8 cellular contexts compared by ENCODE assay signal in the genomic region with DNA sequence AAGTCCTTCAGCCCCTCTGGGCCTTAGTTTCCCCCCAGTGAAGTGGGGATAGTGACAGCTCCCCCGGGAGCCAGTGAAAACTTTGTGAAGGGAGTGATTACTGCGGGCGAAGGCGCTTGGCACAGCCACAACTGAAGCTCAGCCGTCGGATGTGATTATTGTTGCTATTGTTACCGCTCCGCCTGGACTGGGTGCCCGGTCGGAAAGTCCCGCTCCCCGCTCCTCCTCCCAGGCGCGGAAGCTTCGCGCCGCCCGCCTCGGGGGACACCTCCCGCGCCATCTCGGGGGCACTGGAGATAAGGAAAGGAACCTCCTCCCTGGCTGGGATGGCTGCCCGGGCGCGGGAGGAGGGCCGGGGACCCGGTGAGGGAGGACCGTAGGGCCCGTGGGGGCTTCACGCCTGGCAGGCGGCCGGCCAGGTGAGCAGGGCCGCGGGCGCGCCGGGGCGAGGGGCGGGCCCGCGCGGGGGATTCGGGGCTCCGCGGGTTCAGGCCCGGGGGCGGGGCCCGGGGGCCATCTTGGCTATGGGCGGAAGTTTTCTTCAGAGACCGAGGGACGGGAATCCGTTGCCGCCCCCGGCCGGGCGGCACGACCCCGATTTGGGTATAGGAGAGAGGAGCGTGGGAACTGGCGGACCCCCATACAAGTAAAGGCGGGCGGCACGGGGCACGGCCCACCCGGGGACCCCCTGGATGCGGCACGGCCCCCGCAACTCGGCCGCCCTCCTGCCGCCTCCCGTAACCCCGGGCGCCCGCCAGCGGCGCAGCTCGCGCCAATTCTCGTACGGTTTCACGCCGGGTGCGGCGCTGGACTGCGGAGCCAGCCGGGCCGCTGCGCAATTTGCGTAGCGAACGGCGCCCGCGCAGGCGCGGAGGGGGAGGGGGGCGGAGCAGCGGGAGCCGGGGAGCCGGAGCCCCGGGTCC. TPM values are rescaled to one million over a fixed set of nuclear protein-coding genes. Genes with fewer than 3 reads are reported as not detected.
DNase-seq lines count a peak whose midpoint lies in the region; ATAC-seq and TF ChIP-seq lines count a peak whose summit lies in the region.

A gene with protein sequence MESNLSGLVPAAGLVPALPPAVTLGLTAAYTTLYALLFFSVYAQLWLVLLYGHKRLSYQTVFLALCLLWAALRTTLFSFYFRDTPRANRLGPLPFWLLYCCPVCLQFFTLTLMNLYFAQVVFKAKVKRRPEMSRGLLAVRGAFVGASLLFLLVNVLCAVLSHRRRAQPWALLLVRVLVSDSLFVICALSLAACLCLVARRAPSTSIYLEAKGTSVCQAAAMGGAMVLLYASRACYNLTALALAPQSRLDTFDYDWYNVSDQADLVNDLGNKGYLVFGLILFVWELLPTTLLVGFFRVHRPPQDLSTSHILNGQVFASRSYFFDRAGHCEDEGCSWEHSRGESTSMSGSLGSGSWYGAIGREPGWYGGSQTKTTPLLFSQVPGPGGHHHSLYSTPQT (plus strand): TSS at position 887 of the 923 bp plus-strand sequence. CDS start 677 bp downstream, outside the sequence.

- CTCF ChIA-PET in OCI-LY7 (lab: Charles Lee; ENCODE audit: unreplicated experiment), result interaction anchor here (0.5 to 0.6 kb wide), 3 partner anchors 16 to 165 kb away, joined by 3 to 4 read pairs (median 3); no protein-coding TSS in a partner anchor

- peaks cover 2% of the 10 kb centered on the region in 2 donors for H3K27me3 ChIP-seq in mucosa of rectum (ENCODE audit: control insufficient read depth in 2 of 2, insufficient read depth in 2 of 2, low read length in 2 of 2)

- H2AFZ ChIP-seq in OCI-LY7 (ENCODE audit: low read length), result peak within 1 kb of the TSS; percentile 65

- peak within 1 kb of the TSS; percentile 96 to 97 for H3K9ac ChIP-seq in mucosa of rectum (ENCODE audit: low read depth in 1 of 2, low read length in 2 of 2)

- peak; percentile 50 for ATAC-seq in GM21360 (IDR thresholded peaks at IDR 0.05; ENCODE audit: unreplicated experiment)

- TF ChIP-seq CTCF in OCI-LY7 (conservative IDR thresholded peaks at IDR 0.05; ENCODE audit: low read length) (no peak), epithelial cell of proximal tubule (conservative IDR thresholded peaks at IDR 0.05; ENCODE audit: low read depth, low read length) (no peak)

- H3K4me1 ChIP-seq in OCI-LY7 (ENCODE audit: insufficient read depth, low read length, poor library complexity, severe bottlenecking) (peaks cover 14% of the 10 kb centered on the region), mucosa of rectum (ENCODE audit: control insufficient read depth in 2 of 2, insufficient read depth in 2 of 2, low read length in 2 of 2) (peaks cover 23 to 24% of the 10 kb centered on the region in 2 donors)

- peak within 1 kb of the TSS; percentile 73 for H3K4me3 ChIP-seq in OCI-LY7 (ENCODE audit: low read depth, low read length, poor library complexity, severe bottlenecking)
- H3K4me3 ChIP-seq in epithelial cell of proximal tubule (ENCODE audit: low read depth, low read length), result peak within 1 kb of the TSS; percentile 94
- H3K4me3 ChIP-seq in mucosa of rectum (ENCODE audit: low read length in 2 of 2), result peak within 1 kb of the TSS; percentile 92

- H3K36me3 ChIP-seq in OCI-LY7 (ENCODE audit: insufficient read depth, low read length) (peaks cover 5% of the 10 kb centered on the region; the same call in 1 of the 2 replicates), mucosa of rectum (ENCODE audit: control insufficient read depth in 2 of 2, insufficient read depth in 2 of 2, low read length in 2 of 2) (peaks cover 2 to 8% of the 10 kb centered on the region in 2 donors)

- H3K9me2 ChIP-seq in OCI-LY7 (ENCODE audit: insufficient read depth, low read length), result no peaks in the 10 kb centered on the region

- intact Hi-C loops in OCI-LY7 (cut with micrococcal nuclease; ENCODE audit: unreplicated experiment), result loop anchor here (1.0 to 5.0 kb wide), 2 partner anchors 19 to 83 kb away; no protein-coding TSS in a partner anchor

- H3K27ac ChIP-seq in OCI-LY7 (ENCODE audit: low read depth, low read length, poor library complexity, severe bottlenecking) (peak within 1 kb of the TSS; percentile 80), mucosa of rectum (ENCODE audit: low read depth in 2 of 2, low read length in 2 of 2) (peak within 1 kb of the TSS; percentile 98 to 99)

- no peaks in the 10 kb centered on the region for H3K9me3 ChIP-seq in OCI-LY7 (ENCODE audit: low read length)
- no peaks in the 10 kb centered on the region for H3K9me3 ChIP-seq in mucosa of rectum (ENCODE audit: control insufficient read depth in 2 of 2, low read length in 2 of 2)

- H3K79me2 ChIP-seq in OCI-LY7 (ENCODE audit: insufficient read depth, low read depth, low read length), result no peaks in the 10 kb centered on the region

- POLR2A ChIA-PET in OCI-LY7 (lab: Charles Lee), result interaction anchor here (0.9 to 2.6 kb wide), 2 partner anchors 78 to 575 kb away, joined by 3 to 8 read pairs; a partner anchor contains a TSS

- H3K4me2 ChIP-seq in OCI-LY7 (ENCODE audit: low read length), result peak within 1 kb of the TSS; percentile 97

- DNase-seq in COLO829 (ENCODE audit: low spot score) (peak; percentile 71), HT-29 (ENCODE audit: low spot score) (peak; percentile 85), OCI-LY7 (ENCODE audit: low spot score) (peak; percentile 93), epithelial cell of proximal tubule (ENCODE audit: low read depth) (no peak)
- peak; percentile 99 for DNase-seq in activated T-cell treated with anti-CD3 and anti-CD28 coated beads, Interleukin-2, amount 50 U/mL, for 1 hour
- DNase-seq in stimulated activated CD8-positive, alpha-beta memory T cell treated with anti-CD3 and anti-CD28 coated beads, Interleukin-7, amount 100 ng/mL, for 1 hour (ENCODE audit: low read depth in 2 of 2), result peak; percentile 88 to 90

- TSS peak; percentile 67 for BruUV-seq in OCI-LY7 (replicated peaks; lab: Mats Ljungman, UMichigan)

- H4K20me1 ChIP-seq in OCI-LY7 (ENCODE audit: insufficient read depth, low read length), result no peaks in the 10 kb centered on the region

RNA-seq across cellular contexts. Expression of the gene that starts here (rescaled TPM):
- total RNA-seq in HT-29 (2014; rRNA removed; shearing (Covaris generic)), result 23.9 and 36.5 TPM in 2 replicates
- 18.3 and 19.5 TPM in 2 replicates for total RNA-seq in OCI-LY7 (2014; rRNA removed; shearing (Covaris generic))
- total RNA-seq in OCI-LY7 (2022) (49.6 and 52.3 TPM in 2 replicates), epithelial cell of proximal tubule (16.3 and 24.8 TPM in 2 replicates)
